12 cellular contexts compared by ENCODE assay signal in the genomic region with DNA sequence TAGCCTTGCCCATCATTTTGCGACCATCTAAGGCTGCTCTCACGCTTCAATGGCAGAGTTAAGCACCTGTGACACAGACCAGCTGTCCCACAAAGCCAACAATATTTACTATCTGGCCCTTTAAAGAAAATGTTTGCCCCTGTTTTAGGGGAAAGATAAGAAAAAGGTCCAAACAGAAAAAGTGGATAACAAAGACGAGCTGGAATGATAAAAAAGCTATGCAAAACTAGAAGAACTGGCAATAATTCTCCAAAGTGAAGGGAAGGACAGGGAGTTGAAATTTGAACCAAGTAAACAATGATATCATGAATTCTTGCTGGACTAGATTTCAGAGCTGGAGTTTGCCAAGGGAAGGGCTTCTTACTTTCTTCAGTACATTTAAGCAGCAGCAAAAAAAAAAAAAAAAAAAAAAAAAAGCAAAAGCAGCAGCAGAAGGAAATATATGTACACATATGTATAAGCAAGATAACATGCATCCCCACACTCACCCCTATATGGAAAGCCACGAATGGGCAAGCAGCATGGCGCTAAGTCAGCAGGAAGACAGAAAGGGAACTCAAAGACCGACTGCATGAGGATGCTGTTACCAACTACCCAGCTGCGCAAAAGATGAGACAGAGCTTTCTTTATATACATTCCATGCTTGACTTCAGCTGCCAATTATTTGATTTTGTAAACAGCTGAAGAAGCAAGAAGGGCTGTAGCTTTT. TPM values are rescaled to one million over a fixed set of nuclear protein-coding genes. Genes with fewer than 3 reads are reported as not detected.
DNase-seq lines count a peak whose midpoint lies in the region; ATAC-seq and TF ChIP-seq lines count a peak whose summit lies in the region.
"Had no signal": no experiment of that assay in that cellular context is flagged by ENCODE, and none has a peak within 500 bp of the region (broad histone marks: within the 10 kb centered on the region; RNA-seq: fewer than 3 reads in every experiment).

No MANE protein-coding gene starts in this region.

- in situ Hi-C loops in GM23248 (cut with MboI): no loop called here

- H4K20me1 ChIP-seq in GM23248 (ENCODE audit: insufficient read depth): no peaks in the 10 kb centered on the region

- ATAC-seq in activated CD8-positive, alpha-beta T cell treated with anti-CD3 and anti-CD28 coated beads, Interleukin-2, amount 10 ng/mL, durations not matched to agents 7 days and 5 days: no peak
- ATAC-seq: HCT116 had no signal

- peaks cover 77% of the 10 kb centered on the region for H3K79me2 ChIP-seq in GM23248 (ENCODE audit: insufficient read depth)

- DNase-seq in AG09309 (ENCODE audit: low read depth) (peak; percentile 42), GM23248 (peak; percentile 47), medulla oblongata (ENCODE audit: extremely low spot score) (peak; percentile 24), BE2C (no peak), NCI-H146 treated with DMSO at 0.1 percent for 48 hours (lab: John Stamatoyannopoulos, UW; ENCODE audit: unreplicated experiment) (no peak)
- no peak for DNase-seq in activated CD8-positive, alpha-beta T cell treated with anti-CD3 and anti-CD28 coated beads, Interleukin-2, amount 10 ng/mL, durations not matched to agents 7 days and 5 days
- no peak for DNase-seq in effector memory CD4-positive, alpha-beta T cell
- DNase-seq in activated CD8-positive, alpha-beta memory T cell treated with anti-CD3 and anti-CD28 coated beads, Interleukin-2, amount 50 U/mL, for 48 hours: no peak
- DNase-seq: heart right ventricle, NCI-H2081, spleen had no signal

- CTCF ChIA-PET in activated CD8-positive, alpha-beta T cell treated with anti-CD3 and anti-CD28 coated beads, Interleukin-2, amount 10 ng/mL, durations not matched to agents 7 days and 5 days (lab: Charles Lee): interaction anchor here (0.6 to 1.3 kb wide), 5 partner anchors 10 to 20 kb away, joined by 3 to 4 read pairs (median 3); partner anchors contain the start of gene TRAPPC2

- WGBS in GM23248 (ENCODE audit: low coverage in 1 of 2, low lambda C conversion rate in 2 of 2, missing lambda C conversion rate in 2 of 2), 2 experiments: 14 to 19% methylated on average over 6 to 7 of the region's 7 CpGs

- H3K9ac ChIP-seq in GM23248: no peak overlapping the region

- H3K4me3 ChIP-seq in AG09309 (ENCODE audit: control insufficient read depth, low read depth, low read length): no peak overlapping the region
- no peak overlapping the region for H3K4me3 ChIP-seq in GM23248
- no peak overlapping the region for H3K4me3 ChIP-seq in BE2C (ENCODE audit: low read depth, low read length)
- H3K4me3 ChIP-seq in effector memory CD4-positive, alpha-beta T cell (ENCODE audit: insufficient read depth, low read depth, low read length, poor library complexity, severe bottlenecking): no peak overlapping the region
- H3K4me3 ChIP-seq: heart right ventricle, spleen had no signal

- H3K4me1 ChIP-seq in GM23248 (ENCODE audit: insufficient read depth): peaks cover 20% of the 10 kb centered on the region
- no peaks in the 10 kb centered on the region for H3K4me1 ChIP-seq in BE2C
- H3K4me1 ChIP-seq in effector memory CD4-positive, alpha-beta T cell (ENCODE audit: control insufficient read depth, insufficient read depth, low read length, poor library complexity, severe bottlenecking): peaks cover 3% of the 10 kb centered on the region

- H3K9me3 Mint-ChIP-seq in activated CD8-positive, alpha-beta T cell treated with anti-CD3 and anti-CD28 coated beads, Interleukin-2, amount 10 ng/mL, durations not matched to agents 7 days and 5 days (ENCODE audit: insufficient read depth): no peaks in the 10 kb centered on the region

- POLR2A ChIA-PET in activated CD8-positive, alpha-beta T cell treated with anti-CD3 and anti-CD28 coated beads, Interleukin-2, amount 10 ng/mL, durations not matched to agents 7 days and 5 days (lab: Charles Lee): interaction anchor here (1.0 kb wide), 1 partner anchor 12 kb away, joined by 8 read pairs; the partner anchor contains the start of genes OFD1 and TRAPPC2

- H3K4me2 ChIP-seq in GM23248 (ENCODE audit: unreplicated experiment): no peak overlapping the region

- TF ChIP-seq CTCF in AG09309 (IDR thresholded peaks at IDR 0.05; ENCODE audit: control insufficient read depth, insufficient read depth, low read depth, low read length, missing control alignments) (no peak), BE2C (IDR thresholded peaks at IDR 0.05; ENCODE audit: low read depth, low read length) (no peak)

- no peak overlapping the region for H3K4me3 Mint-ChIP-seq in activated CD8-positive, alpha-beta T cell treated with anti-CD3 and anti-CD28 coated beads, Interleukin-2, amount 10 ng/mL, durations not matched to agents 7 days and 5 days

- H3F3A ChIP-seq in GM23248 (ENCODE audit: insufficient read depth): peaks cover 7% of the 10 kb centered on the region

- no peaks in the 10 kb centered on the region for H3K27me3 ChIP-seq in GM23248 (replicated peaks; ENCODE audit: insufficient read depth)
- no peaks in the 10 kb centered on the region for H3K27me3 ChIP-seq in BE2C
- H3K27me3 ChIP-seq in effector memory CD4-positive, alpha-beta T cell (replicated peaks; ENCODE audit: control insufficient read depth, insufficient read depth, low read length, poor library complexity, severe bottlenecking): no peaks in the 10 kb centered on the region
- H3K27me3 ChIP-seq: spleen had no signal

- no peaks in the 10 kb centered on the region for H3K9me3 ChIP-seq in GM23248 (ENCODE audit: low read depth)
- no peaks in the 10 kb centered on the region for H3K9me3 ChIP-seq in BE2C
- no peaks in the 10 kb centered on the region for H3K9me3 ChIP-seq in effector memory CD4-positive, alpha-beta T cell (ENCODE audit: control insufficient read depth, low read length)
- H3K9me3 ChIP-seq: heart right ventricle had no signal

- H3K27ac ChIP-seq in GM23248: 0 out of 2 replicates have a peak overlapping the region, but pooled peaks have one; percentile 3
- no peak overlapping the region for H3K27ac ChIP-seq in effector memory CD4-positive, alpha-beta T cell (ENCODE audit: insufficient read depth, low read length, poor library complexity, severe bottlenecking)
- H3K27ac ChIP-seq: heart right ventricle had no signal

- H3K27me3 Mint-ChIP-seq in activated CD8-positive, alpha-beta T cell treated with anti-CD3 and anti-CD28 coated beads, Interleukin-2, amount 10 ng/mL, durations not matched to agents 7 days and 5 days (ENCODE audit: low read depth): no peaks in the 10 kb centered on the region

- H3K9me2 ChIP-seq in GM23248 (ENCODE audit: insufficient read depth): no peaks in the 10 kb centered on the region

- H2AFZ ChIP-seq in GM23248: no peak overlapping the region

- peaks cover 61% of the 10 kb centered on the region for H3K4me1 Mint-ChIP-seq in activated CD8-positive, alpha-beta T cell treated with anti-CD3 and anti-CD28 coated beads, Interleukin-2, amount 10 ng/mL, durations not matched to agents 7 days and 5 days (ENCODE audit: low read depth)

- H3K27ac Mint-ChIP-seq in activated CD8-positive, alpha-beta T cell treated with anti-CD3 and anti-CD28 coated beads, Interleukin-2, amount 10 ng/mL, durations not matched to agents 7 days and 5 days: peak overlapping the region; percentile 54

- peaks cover 72% of the 10 kb centered on the region for H3K36me3 Mint-ChIP-seq in activated CD8-positive, alpha-beta T cell treated with anti-CD3 and anti-CD28 coated beads, Interleukin-2, amount 10 ng/mL, durations not matched to agents 7 days and 5 days (ENCODE audit: low read depth)

- H3K36me3 ChIP-seq in GM23248 (ENCODE audit: low read depth) (no peaks in the 10 kb centered on the region), BE2C (no peaks in the 10 kb centered on the region; the same call in none of the 2 replicates)
- peaks cover 9% of the 10 kb centered on the region for H3K36me3 ChIP-seq in effector memory CD4-positive, alpha-beta T cell (ENCODE audit: control insufficient read depth, insufficient read depth, low read length)

RNA-seq across cellular contexts. Expression of gene TRAPPC2, which starts 12.4 kb away (rescaled TPM):
- total RNA-seq in GM23248 (2014; rRNA removed; shearing (Covaris generic)): 10.4 and 12.3 TPM in 2 replicates
- polyA plus RNA-seq in GM23248 (2016; fragmentation: Nextera tagmentation; extraction: Ambion mirVana): 11.3 and 12.0 TPM in 2 replicates
- 10 to 100 TPM; 21.6 to 23.2 TPM for total RNA-seq in activated CD8-positive, alpha-beta T cell treated with anti-CD3 and anti-CD28 coated beads, Interleukin-2, amount 10 ng/mL, durations not matched to agents 7 days and 5 days
- 10.1 TPM for polyA plus RNA-seq in BE2C (2012; ENCODE audit: insufficient read depth, insufficient read length, low read depth)

RNA-seq across cellular contexts. Expression of gene OFD1, which starts 12.6 kb away (rescaled TPM):
- 3.2 and 6.2 TPM in 2 replicates for total RNA-seq in GM23248 (2014; rRNA removed; shearing (Covaris generic))
- polyA plus RNA-seq in GM23248 (2016; fragmentation: Nextera tagmentation; extraction: Ambion mirVana): 9.6 and 10.4 TPM in 2 replicates
- total RNA-seq in activated CD8-positive, alpha-beta T cell treated with anti-CD3 and anti-CD28 coated beads, Interleukin-2, amount 10 ng/mL, durations not matched to agents 7 days and 5 days: 10 to 100 TPM; 29.6 to 30.4 TPM
- polyA plus RNA-seq in BE2C (2012; ENCODE audit: insufficient read depth, insufficient read length, low read depth): 12.4 TPM

RNA-seq across cellular contexts. Expression of gene RAB9A, which starts 33.0 kb away (rescaled TPM):
- total RNA-seq in GM23248 (2014; rRNA removed; shearing (Covaris generic)): 18.6 and 38.9 TPM in 2 replicates
- polyA plus RNA-seq in GM23248 (2016; fragmentation: Nextera tagmentation; extraction: Ambion mirVana): 38.9 and 40.4 TPM in 2 replicates
- 10 to 100 TPM; 10.6 to 11.2 TPM for total RNA-seq in activated CD8-positive, alpha-beta T cell treated with anti-CD3 and anti-CD28 coated beads, Interleukin-2, amount 10 ng/mL, durations not matched to agents 7 days and 5 days
- polyA plus RNA-seq in BE2C (2012; ENCODE audit: insufficient read depth, insufficient read length, low read depth): 25.0 TPM

Comparison
In these comparisons a context has a peak if more than half of its experiments do, and no peak if none do; other contexts are left out.
1. DNase-seq: peak in AG09309 (single experiment), GM23248 (single experiment) and medulla oblongata (single experiment); none in activated CD8-positive, alpha-beta T cell treated with anti-CD3 and anti-CD28 coated beads, Interleukin-2, amount 10 ng/mL, durations not matched to agents 7 days and 5 days (single experiment), BE2C (single experiment), effector memory CD4-positive, alpha-beta T cell (0 of 3), NCI-H146 treated with DMSO at 0.1 percent for 48 hours (single experiment) and activated CD8-positive, alpha-beta memory T cell treated with anti-CD3 and anti-CD28 coated beads, Interleukin-2, amount 50 U/mL, for 48 hours (single experiment).